ENCODE assay signal across 11 cellular contexts in genomic region chr1:40386311-40386778, GRCh38. TPM values are rescaled to one million over a fixed set of nuclear protein-coding genes. Genes with fewer than 3 reads are reported as not detected.
DNase-seq lines count a peak whose midpoint lies in the region; ATAC-seq and TF ChIP-seq lines count a peak whose summit lies in the region.
"Had no signal": no experiment of that assay in that cellular context is flagged by ENCODE, and none has a peak within 500 bp of the region (broad histone marks: within the 10 kb centered on the region; RNA-seq: fewer than 3 reads in every experiment).

No MANE protein-coding gene starts in this region.

- no peaks in the 10 kb centered on the region for H3K9me3 Mint-ChIP-seq in activated CD4-positive, alpha-beta T cell treated with anti-CD3 and anti-CD28 coated beads, Interleukin-2, amount 10 ng/mL, durations not matched to agents 24 days and 14 days
- no peaks in the 10 kb centered on the region for H3K9me3 Mint-ChIP-seq in activated naive CD4-positive, alpha-beta T cell treated with anti-CD3 and anti-CD28 coated beads, Interleukin-2, amount 50 U/mL, for 72 hours

- H3K4me3 Mint-ChIP-seq in activated CD4-positive, alpha-beta T cell treated with anti-CD3 and anti-CD28 coated beads, Interleukin-2, amount 10 ng/mL, durations not matched to agents 24 days and 14 days = peak overlapping the region; percentile 88

- peaks cover 79% of the 10 kb centered on the region for H3K4me1 Mint-ChIP-seq in activated CD4-positive, alpha-beta T cell treated with anti-CD3 and anti-CD28 coated beads, Interleukin-2, amount 10 ng/mL, durations not matched to agents 24 days and 14 days

- peak; percentile 68 for DNase-seq in activated CD4-positive, alpha-beta T cell treated with anti-CD3 and anti-CD28 coated beads, Interleukin-2, amount 10 ng/mL, durations not matched to agents 24 days and 14 days
- no peak for DNase-seq in activated CD4-positive, alpha-beta T cell treated with anti-CD3 and anti-CD28 coated beads for 4 hours
- no peak for DNase-seq in activated naive CD4-positive, alpha-beta T cell treated with anti-CD3 and anti-CD28 coated beads, Interleukin-2, amount 50 U/mL, for 72 hours (ENCODE audit: low spot score in 2 of 2)
- no peak for DNase-seq in lower lobe of right lung
- no peak for DNase-seq in substantia nigra (lab: John Stamatoyannopoulos, UW)
- DNase-seq in NCI-H69 (lab: John Stamatoyannopoulos, UW) = no peak
- DNase-seq in mesenteric fat pad (ENCODE audit: low spot score) = no peak
- DNase-seq: left colon, NCI-H1105, T1000 had no signal

- no peaks in the 10 kb centered on the region for H3K27me3 Mint-ChIP-seq in activated CD4-positive, alpha-beta T cell treated with anti-CD3 and anti-CD28 coated beads, Interleukin-2, amount 10 ng/mL, durations not matched to agents 24 days and 14 days

- intact Hi-C loops in activated CD4-positive, alpha-beta T cell treated with anti-CD3 and anti-CD28 coated beads, Interleukin-2, amount 10 ng/mL, durations not matched to agents 24 days and 14 days (cut with micrococcal nuclease) = loop anchor here (1.0 to 5.0 kb wide), 3 partner anchors 8 to 344 kb away; partner anchors contain the start of genes CAP1 and ZFP69B
- intact Hi-C loops in lower lobe of right lung (cut with DNase I) = no loop called here

- H3K9me3 ChIP-seq in lower lobe of right lung = no peaks in the 10 kb centered on the region

- no peak for TF ChIP-seq CTCF in lower lobe of right lung (IDR thresholded peaks at IDR 0.05)

- H3K27ac Mint-ChIP-seq in activated CD4-positive, alpha-beta T cell treated with anti-CD3 and anti-CD28 coated beads, Interleukin-2, amount 10 ng/mL, durations not matched to agents 24 days and 14 days = peak overlapping the region; percentile 99
- peak overlapping the region; percentile 99 to 100 for H3K27ac Mint-ChIP-seq in activated naive CD4-positive, alpha-beta T cell treated with anti-CD3 and anti-CD28 coated beads, Interleukin-2, amount 50 U/mL, for 72 hours

- ATAC-seq in activated naive CD4-positive, alpha-beta T cell treated with anti-CD3 and anti-CD28 coated beads, Interleukin-2, amount 50 U/mL, for 72 hours = no peak
- ATAC-seq in lower lobe of right lung (no peak), GM18870 (IDR thresholded peaks at IDR 0.05; ENCODE audit: unreplicated experiment) (no peak)

- H3K4me3 ChIP-seq in lower lobe of right lung = peak overlapping the region; percentile 22

- H3K36me3 Mint-ChIP-seq in activated CD4-positive, alpha-beta T cell treated with anti-CD3 and anti-CD28 coated beads, Interleukin-2, amount 10 ng/mL, durations not matched to agents 24 days and 14 days (ENCODE audit: low read depth) = peaks cover 50% of the 10 kb centered on the region
- peaks cover 53 to 76% of the 10 kb centered on the region in 2 donors for H3K36me3 Mint-ChIP-seq in activated naive CD4-positive, alpha-beta T cell treated with anti-CD3 and anti-CD28 coated beads, Interleukin-2, amount 50 U/mL, for 72 hours

- H3K27me3 ChIP-seq in lower lobe of right lung (ENCODE audit: low read depth) = no peaks in the 10 kb centered on the region

- no peaks in the 10 kb centered on the region for H3K36me3 ChIP-seq in lower lobe of right lung

- H3K27ac ChIP-seq in lower lobe of right lung (peak overlapping the region; percentile 91), substantia nigra (ENCODE audit: low read depth, low read length, poor library complexity, severe bottlenecking) (peak overlapping the region; percentile 46)

- peaks cover 93% of the 10 kb centered on the region for H3K4me1 ChIP-seq in lower lobe of right lung

RNA-seq across cellular contexts. Expression of gene SMAP2, which starts 12.8 kb away (rescaled TPM):
- 156 and 157 TPM in 2 replicates for total RNA-seq in activated CD4-positive, alpha-beta T cell treated with anti-CD3 and anti-CD28 coated beads, Interleukin-2, amount 10 ng/mL, durations not matched to agents 24 days and 14 days
- 100 to 1,000 TPM; 229 to 299 TPM for total RNA-seq in activated naive CD4-positive, alpha-beta T cell treated with anti-CD3 and anti-CD28 coated beads, Interleukin-2, amount 50 U/mL, for 72 hours
- total RNA-seq in lower lobe of right lung = 72.8 TPM
- total RNA-seq in mesenteric fat pad = 69.7 TPM
